Comparison of ENCODE assay signal across 17 cellular contexts in genomic region chr17:43698678-43699437, GRCh38. TPM values are rescaled to one million over a fixed set of nuclear protein-coding genes. Genes with fewer than 3 reads are reported as not detected.
DNase-seq lines count a peak whose midpoint lies in the region; ATAC-seq and TF ChIP-seq lines count a peak whose summit lies in the region.
"Had no signal": no experiment of that assay in that cellular context is flagged by ENCODE, and none has a peak within 500 bp of the region (broad histone marks: within the 10 kb centered on the region; RNA-seq: fewer than 3 reads in every experiment).

No MANE protein-coding gene starts in this region.

- H3K4me3 Mint-ChIP-seq in HFFc6, result no peak overlapping the region
- H3K4me3 Mint-ChIP-seq: CD4-positive, alpha-beta memory T cell had no signal

- H3K4me1 Mint-ChIP-seq in HFFc6 (ENCODE audit: low read depth), result peaks cover 43% of the 10 kb centered on the region

- H3K36me3 ChIP-seq in ascending aorta (no peaks in the 10 kb centered on the region), right lobe of liver (no peaks in the 10 kb centered on the region)
- H3K36me3 ChIP-seq: BE2C had no signal

- peaks cover 7% of the 10 kb centered on the region; the same call in 1 of the 2 replicates for H3K36me3 Mint-ChIP-seq in HFFc6 (ENCODE audit: low read depth)
- H3K36me3 Mint-ChIP-seq: CD4-positive, alpha-beta memory T cell had no signal

- H3K27me3 ChIP-seq in ascending aorta, result no peaks in the 10 kb centered on the region
- no peaks in the 10 kb centered on the region for H3K27me3 ChIP-seq in right lobe of liver
- H3K27me3 ChIP-seq: BE2C had no signal

- no peak for TF ChIP-seq CTCF in HFFc6 (IDR thresholded peaks at IDR 0.05)
- TF ChIP-seq CTCF in ascending aorta (IDR thresholded peaks at IDR 0.05), result no peak
- no peak for TF ChIP-seq CTCF in right lobe of liver (IDR thresholded peaks at IDR 0.05)

- H3K27ac ChIP-seq in ascending aorta (peak overlapping the region; percentile 75 to 85), right lobe of liver (no peak overlapping the region)
- H3K27ac ChIP-seq: KMS-11 had no signal

- TF ChIP-seq POLR2A in right lobe of liver (IDR thresholded peaks at IDR 0.05), result no peak

- H3K9me3 ChIP-seq in ascending aorta, result no peaks in the 10 kb centered on the region
- H3K9me3 ChIP-seq in right lobe of liver, result no peaks in the 10 kb centered on the region
- H3K9me3 ChIP-seq: BE2C had no signal

- intact Hi-C loops in ascending aorta (cut with DNase I), result no loop called here
- intact Hi-C loops in right lobe of liver (cut with DNase I), result loop anchor here in 1 of 2 donors (10.0 kb wide), 1 partner anchor 146 kb away; the partner anchor contains the start of gene CD300LG

- H3K4me1 ChIP-seq in ascending aorta (peaks cover 8 to 52% of the 10 kb centered on the region in 2 donors), right lobe of liver (no peaks in the 10 kb centered on the region)
- H3K4me1 ChIP-seq: BE2C had no signal

- ATAC-seq in right lobe of liver (peak; percentile 14 to 42 (median 28)), GM18870 (IDR thresholded peaks at IDR 0.05; ENCODE audit: unreplicated experiment) (no peak)

- 0 out of 2 replicates have a peak overlapping the region, but pooled peaks have one; percentile 20 for H3K27ac Mint-ChIP-seq in HFFc6

- peaks cover 9% of the 10 kb centered on the region for H3K27me3 Mint-ChIP-seq in HFFc6 (ENCODE audit: insufficient read depth)

- 4% methylated on average over 4 of the region's 7 CpGs for WGBS in right lobe of liver (ENCODE audit: insufficient coverage, low coverage, low lambda C conversion rate, missing lambda C conversion rate)

- DNase-seq in HFFc6, result no peak
- no peak for DNase-seq in ascending aorta (ENCODE audit: low spot score in 2 of 2)
- no peak for DNase-seq in right lobe of liver
- peak; percentile 60 for DNase-seq in ureter (ENCODE audit: low spot score)
- no peak for DNase-seq in ecto neural progenitor cell (ENCODE audit: low spot score)
- no peak for DNase-seq in NCI-H510A (lab: John Stamatoyannopoulos, UW)
- DNase-seq: BE2C; CD4-positive, alpha-beta memory T cell; HCEC 1CT; NCI-H1092 treated with DMSO at 0.1 percent for 48 hours; NCI-H69; OCI-M1; SW 1271 had no signal

- H3K4me3 ChIP-seq in ascending aorta (no peak overlapping the region), right lobe of liver (no peak overlapping the region)

- H3K9me3 Mint-ChIP-seq in HFFc6, result peaks cover 7% of the 10 kb centered on the region; the same call in 1 of the 2 replicates

RNA-seq across cellular contexts. Expression of gene MEOX1, which starts 37.1 kb away (rescaled TPM):
- total RNA-seq in HFFc6 (2021; fragmentation: NEBNext Ultra II Directional; extraction: Animal tissue kit (Norgen Biotek cat#: 25700)), result not detected
- total RNA-seq in ascending aorta (17.8 TPM), right lobe of liver (under 1 TPM in 1 of 6 experiments, not detected in 5; 0.11 TPM), ureter (9.8 TPM)
- total RNA-seq: MCF 10A, SK-MEL-5 had no signal

RNA-seq across cellular contexts. Expression of gene SOST, which starts 59.7 kb away (rescaled TPM):
- total RNA-seq in HFFc6 (2021; fragmentation: NEBNext Ultra II Directional; extraction: Animal tissue kit (Norgen Biotek cat#: 25700)), result not detected
- total RNA-seq in ascending aorta, result 15.1 TPM
- not detected for total RNA-seq in right lobe of liver
- not detected for total RNA-seq in ureter
- total RNA-seq: CD4-positive, alpha-beta memory T cell; MCF 10A; SK-MEL-5 had no signal

Comparison
In these comparisons a context has a peak if more than half of its experiments do, and no peak if none do; other contexts are left out.
1. H3K27ac ChIP-seq: peak in ascending aorta (2 of 2); none in right lobe of liver (0 of 3).
2. RNA of gene SOST, which starts 59.7 kb away (total RNA-seq): 15.1 TPM in ascending aorta (single experiment); not detected in HFFc6, not detected in right lobe of liver and not detected in ureter (single experiment); every median in the first group is over 10 times any median in the second.